8 cellular contexts compared by ENCODE assay signal in genomic region chr1:181104042-181104789, GRCh38. TPM values are rescaled to one million over a fixed set of nuclear protein-coding genes. Genes with fewer than 3 reads are reported as not detected.
DNase-seq lines count a peak whose midpoint lies in the region; ATAC-seq lines count a peak whose summit lies in the region.

No MANE protein-coding gene starts in this region.

- no peaks in the 10 kb centered on the region for H3K36me3 ChIP-seq in NT2/D1 (ENCODE audit: insufficient read depth, insufficient read length, low read length)
- H3K36me3 ChIP-seq in effector memory CD4-positive, alpha-beta T cell (ENCODE audit: control insufficient read depth, insufficient read depth, low read length): no peaks in the 10 kb centered on the region

- ATAC-seq in naive B cell (ENCODE audit: low read depth in 2 of 2) (peak; percentile 59 to 65), HG02642 (IDR thresholded peaks at IDR 0.05; ENCODE audit: poor library complexity, unreplicated experiment) (no peak)

- peak overlapping the region; percentile 85 to 95 (median 90) for H3K4me3 Mint-ChIP-seq in naive B cell

- H3K36me3 Mint-ChIP-seq in naive B cell: no peaks in the 10 kb centered on the region

- H3K27ac ChIP-seq in effector memory CD4-positive, alpha-beta T cell (ENCODE audit: insufficient read depth, low read length, poor library complexity, severe bottlenecking): peak overlapping the region; percentile 83

- peak overlapping the region; percentile 87 for H3K9ac ChIP-seq in NT2/D1 (ENCODE audit: insufficient read length, low read depth)

- H3K4me3 ChIP-seq in NT2/D1 (ENCODE audit: insufficient read length, low read depth): peak overlapping the region; percentile 61
- H3K4me3 ChIP-seq in effector memory CD4-positive, alpha-beta T cell (ENCODE audit: insufficient read depth, low read depth, low read length, poor library complexity, severe bottlenecking): peak overlapping the region; percentile 70

- peak overlapping the region; percentile 44 to 94 (median 92) for H3K27ac Mint-ChIP-seq in naive B cell

- peaks cover 59% of the 10 kb centered on the region for H3K27me3 ChIP-seq in NT2/D1 (ENCODE audit: insufficient read depth, insufficient read length)
- no peaks in the 10 kb centered on the region for H3K27me3 ChIP-seq in effector memory CD4-positive, alpha-beta T cell (replicated peaks; ENCODE audit: control insufficient read depth, insufficient read depth, low read length, poor library complexity, severe bottlenecking)

- DNase-seq in SKM-1 treated with dmso at 0.1 percent for 144 hours (lab: John Stamatoyannopoulos, UW; ENCODE audit: unreplicated experiment): peak; percentile 35
- no peak for DNase-seq in SKM-1 (lab: John Stamatoyannopoulos, UW; ENCODE audit: unreplicated experiment)
- DNase-seq in NT2/D1 (ENCODE audit: low read depth, low spot score): no peak
- DNase-seq in effector memory CD4-positive, alpha-beta T cell: no peak
- DNase-seq in naive B cell: no peak
- no peak for DNase-seq in DMS 273 (lab: John Stamatoyannopoulos, UW; ENCODE audit: unreplicated experiment)
- DNase-seq in mesenteric fat pad (ENCODE audit: low spot score): no peak

- peaks cover 0 to 3% (median 0%) of the 10 kb centered on the region in 7 donors for H3K9me3 Mint-ChIP-seq in naive B cell

- H3K4me1 ChIP-seq in NT2/D1 (ENCODE audit: insufficient read depth, insufficient read length): peaks cover 17% of the 10 kb centered on the region
- H3K4me1 ChIP-seq in effector memory CD4-positive, alpha-beta T cell (ENCODE audit: control insufficient read depth, insufficient read depth, low read length, poor library complexity, severe bottlenecking): peaks cover 34% of the 10 kb centered on the region

- peaks cover 0 to 5% (median 0%) of the 10 kb centered on the region in 3 donors for H3K27me3 Mint-ChIP-seq in naive B cell

- H3K4me1 Mint-ChIP-seq in naive B cell: peaks cover 32 to 47% (median 46%) of the 10 kb centered on the region in 3 donors

- no peaks in the 10 kb centered on the region for H3K9me3 ChIP-seq in NT2/D1 (ENCODE audit: insufficient read depth, low read length)
- no peaks in the 10 kb centered on the region for H3K9me3 ChIP-seq in effector memory CD4-positive, alpha-beta T cell (ENCODE audit: control insufficient read depth, low read length)

RNA-seq across cellular contexts. Expression of gene IER5, which starts 15.7 kb away (rescaled TPM):
- 10 to 100 TPM; 17.3 to 82.6 (median 34.1) TPM for polyA plus RNA-seq in naive B cell (ENCODE audit: low read depth in 6 of 6)
- 9.9 TPM for total RNA-seq in mesenteric fat pad
